ENCODE assay signal across 1 cellular context in the genomic region with DNA sequence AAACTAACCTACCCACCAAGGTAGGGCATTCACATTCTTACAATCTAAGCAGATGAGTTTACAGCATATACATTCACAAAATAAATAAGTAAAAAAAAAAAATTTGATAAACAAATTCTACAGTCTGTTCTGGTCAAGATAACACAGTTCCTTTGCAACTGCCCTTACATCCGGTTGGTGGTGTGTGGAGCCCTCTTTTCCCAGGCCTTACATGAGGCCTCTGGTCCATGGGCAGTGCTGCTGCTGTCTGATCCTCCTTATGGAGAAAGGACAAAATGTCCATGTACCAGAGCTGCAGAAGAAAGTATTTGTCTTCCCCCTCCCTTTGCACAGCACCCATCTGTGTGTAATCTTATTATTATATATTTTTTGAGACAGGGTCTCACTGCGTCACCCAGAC.
TF ChIP-seq lines count a peak whose summit lies in the region.

No MANE protein-coding gene starts in this region.

TF ChIP-seq in H1, 55 proteins besides CTCF, POLR2A, EP300 and RAD21:
- no peak for TF ChIP-seq KDM5A (IDR thresholded peaks at IDR 0.05; ENCODE audit: low read length)
